ENCODE assay signal across 1 cellular context in the genomic region with DNA sequence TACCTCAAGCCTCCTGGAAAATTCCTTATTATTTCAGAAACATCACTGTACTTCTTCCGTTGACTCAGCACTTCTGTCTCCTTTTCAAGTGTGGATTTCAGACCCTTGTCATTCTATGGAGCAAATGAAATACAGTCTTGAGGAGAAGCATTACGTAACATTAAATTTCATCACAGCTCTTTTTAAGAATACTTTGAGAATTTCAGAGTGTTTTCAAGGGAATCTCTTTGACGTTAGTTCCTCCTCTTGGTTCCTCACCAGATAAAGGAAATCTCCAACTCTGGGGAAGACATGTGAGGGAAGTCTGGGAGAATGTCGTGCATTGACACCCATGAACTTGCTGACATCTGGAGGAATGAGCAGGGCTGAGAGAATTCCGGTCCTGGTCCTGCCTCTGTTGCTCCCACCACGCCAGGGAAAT.
TF ChIP-seq lines count a peak whose summit lies in the region.

No MANE protein-coding gene starts in this region.

TF ChIP-seq in H1, 55 proteins besides CTCF, POLR2A, EP300 and RAD21:
- no peak for TF ChIP-seq ASH2L (IDR thresholded peaks at IDR 0.05; ENCODE audit: low read length)
- no peak for TF ChIP-seq BRCA1 (IDR thresholded peaks at IDR 0.05; ENCODE audit: low read depth, low read length)
- no peak for TF ChIP-seq MAX (IDR thresholded peaks at IDR 0.05)
- TF ChIP-seq RXRA (IDR thresholded peaks at IDR 0.05; ENCODE audit: insufficient read depth, low read depth, low read length): no peak
- TF ChIP-seq MAFK (IDR thresholded peaks at IDR 0.05; ENCODE audit: low read depth, low read length): 0 out of 2 replicates have a peak, but pooled peaks have one; percentile 19
